Comparison of ENCODE assay signal across 12 cellular contexts in genomic region chr3:105835606-105836005, GRCh38. TPM values are rescaled to one million over a fixed set of nuclear protein-coding genes. Genes with fewer than 3 reads are reported as not detected.
A peak's percentile ranks its signal among the peaks of the same experiment; 100 is the strongest.
DNase-seq lines count a peak whose midpoint lies in the region; ATAC-seq, FAIRE-seq and TF ChIP-seq lines count a peak whose summit lies in the region.
"Had no signal": no experiment of that assay in that cellular context is flagged by ENCODE, and none has a peak within 500 bp of the region (broad histone marks: within the 10 kb centered on the region; RNA-seq: fewer than 3 reads in every experiment).

No MANE protein-coding gene starts in this region.

- no peaks in the 10 kb centered on the region for H3K79me2 ChIP-seq in HepG2 (ENCODE audit: insufficient read depth, low read length)

- TF ChIP-seq POLR2A in HepG2 (IDR thresholded peaks at IDR 0.05; ENCODE audit: insufficient read depth in 1 of 2, low read depth in 2 of 2, low read length in 2 of 2), result no peak

- POLR2A ChIA-PET in HepG2 (lab: Yijun Ruan, JAX), result no interaction called here

- ATAC-seq in HepG2 (no peak), GM21381 (IDR thresholded peaks at IDR 0.05; ENCODE audit: unreplicated experiment) (no peak), HG03095 (IDR thresholded peaks at IDR 0.05; ENCODE audit: unreplicated experiment) (no peak), HG02973 (IDR thresholded peaks at IDR 0.05; ENCODE audit: unreplicated experiment) (no peak)

- H3K27ac ChIP-seq in liver (ENCODE audit: low read depth in 1 of 2, low read length in 2 of 2) (peak overlapping the region in 1 of 2 donors; percentile 23), HepG2 (ENCODE audit: extremely low read length, insufficient read depth, low read length) (no peak overlapping the region), epithelial cell of prostate (peak overlapping the region; percentile 22)

- BruUV-seq in HepG2 (replicated peaks; lab: Mats Ljungman, UMichigan), result no TSS peak

- TF ChIP-seq CTCF in liver (IDR thresholded peaks at IDR 0.05; ENCODE audit: low read depth, low read length, missing input control) (no peak), HepG2 (CRISPR knock-in tag; IDR thresholded peaks at IDR 0.05) (no peak)

- no peak for TF ChIP-seq RAD21 in liver (IDR thresholded peaks at IDR 0.05)
- no peak for TF ChIP-seq RAD21 in HepG2 (CRISPR knock-in tag; IDR thresholded peaks at IDR 0.05)

- H4K20me1 ChIP-seq in HepG2 (ENCODE audit: insufficient read depth, low read length), result peaks cover 3% of the 10 kb centered on the region; the same call in 1 of the 2 replicates

- H3K4me1 ChIP-seq in liver (ENCODE audit: control insufficient read depth in 4 of 4, insufficient read depth in 4 of 4, low read length in 3 of 4) (peaks cover 2 to 24% (median 15%) of the 10 kb centered on the region in 4 donors), HepG2 (ENCODE audit: insufficient read depth, low read length) (peaks cover 11% of the 10 kb centered on the region)

- H3K4me3 ChIP-seq in liver (ENCODE audit: low read depth in 1 of 3, low read length in 3 of 3), result no peak overlapping the region
- H3K4me3 ChIP-seq in HepG2 (replicated peaks in 1 of 3; ENCODE audit: insufficient read depth in 1 of 3, low read depth in 2 of 3, low read length in 3 of 3), result no peak overlapping the region

- CTCF ChIA-PET in HepG2 (lab: Yijun Ruan, JAX; ENCODE audit: low intra/inter-chr PET ratio, low total read pairs), result no interaction called here

- FAIRE-seq in HepG2 (lab: Jason Lieb, UNC), result no peak

- H3K36me3 ChIP-seq in liver (ENCODE audit: control insufficient read depth in 4 of 4, insufficient read depth in 3 of 4, low read depth in 1 of 4, low read length in 3 of 4) (no peaks in the 10 kb centered on the region), HepG2 (replicated peaks in 1 of 2; ENCODE audit: control insufficient read depth in 1 of 2, insufficient read depth in 2 of 2, low read length in 2 of 2) (peaks cover 0 to 2% of the 10 kb centered on the region in 2 experiments; a peak in 1 of 5 replicates)

- H2AFZ ChIP-seq in HepG2 (ENCODE audit: low read length), result no peak overlapping the region

- H3K4me2 ChIP-seq in HepG2 (ENCODE audit: low read depth, low read length), result no peak overlapping the region

- H3K9me3 ChIP-seq in liver (ENCODE audit: control insufficient read depth in 4 of 4, low read length in 3 of 4), result no peaks in the 10 kb centered on the region
- H3K9me3 ChIP-seq in HepG2 (ENCODE audit: low read length), result no peaks in the 10 kb centered on the region

- in situ Hi-C loops in HepG2 (cut with HindIII; ENCODE audit: extremely low pct_ligation_motif_present, low pct_unique_long_range_greater_than_20kb), result no loop called here

- H3K27me3 ChIP-seq in liver (ENCODE audit: control insufficient read depth in 4 of 4, insufficient read depth in 4 of 4, low read length in 3 of 4), result no peaks in the 10 kb centered on the region
- no peaks in the 10 kb centered on the region for H3K27me3 ChIP-seq in HepG2 (ENCODE audit: control insufficient read depth in 1 of 2, insufficient read depth in 2 of 2, low read length in 2 of 2)

- no peak overlapping the region for H3K9ac ChIP-seq in liver (ENCODE audit: low read depth in 1 of 2, low read length in 2 of 2)
- no peak overlapping the region for H3K9ac ChIP-seq in HepG2 (ENCODE audit: insufficient read depth, low read depth, low read length)

- no peak for DNase-seq in HepG2 (ENCODE audit: low spot score)
- DNase-seq in NCI-H69 (lab: John Stamatoyannopoulos, UW), result peak; percentile 67
- DNase-seq in epithelial cell of prostate (ENCODE audit: low read depth, low spot score), result no peak
- no peak for DNase-seq in NCI-H1930 (lab: John Stamatoyannopoulos, UW)
- DNase-seq: aorta; NCI-H2081 treated with DMSO at 0.1 percent for 48 hours; RPMI8226; stimulated activated CD4-positive, alpha-beta T cell treated with anti-CD3 and anti-CD28 coated beads, Interleukin-2, amount 100 ng/mL, for 24 hours had no signal

- intact Hi-C loops in HepG2 (cut with micrococcal nuclease; ENCODE audit: unreplicated experiment), result no loop called here

- TF ChIP-seq EP300 in HepG2 (IDR thresholded peaks at IDR 0.05; ENCODE audit: low read depth in 2 of 2, low read length in 2 of 2), result no peak
- TF ChIP-seq EP300 in HepG2 (CRISPR knock-in tag; IDR thresholded peaks at IDR 0.05; ENCODE audit: borderline replicate concordance), result no peak

TF ChIP-seq in liver, 16 proteins besides CTCF, POLR2A, EP300 and RAD21:
- no peak for TF ChIP-seq JUND (IDR thresholded peaks at IDR 0.05)
- peak; percentile 8 for TF ChIP-seq FOXA2 (IDR thresholded peaks at IDR 0.05)

TF ChIP-seq in HepG2, 621 proteins besides CTCF, POLR2A, EP300 and RAD21:
- TF ChIP-seq EEA1 (CRISPR knock-in tag; IDR thresholded peaks at IDR 0.05; ENCODE audit: borderline replicate concordance) (no peak), ZNF331 (CRISPR knock-in tag; IDR thresholded peaks at IDR 0.05) (no peak), SUZ12 (IDR thresholded peaks at IDR 0.05; ENCODE audit: low read depth, low read length) (no peak), ZNF597 (CRISPR knock-in tag; IDR thresholded peaks at IDR 0.05) (no peak), NFIC (IDR thresholded peaks at IDR 0.05; ENCODE audit: low read length) (no peak), ELF3 (CRISPR knock-in tag; IDR thresholded peaks at IDR 0.05) (no peak), SYNCRIP (IDR thresholded peaks at IDR 0.05; ENCODE audit: insufficient read depth, low read depth, low read length) (no peak), MLLT10 (CRISPR knock-in tag; IDR thresholded peaks at IDR 0.05) (no peak), PAF1 (CRISPR knock-in tag; IDR thresholded peaks at IDR 0.05) (no peak)

RNA-seq across cellular contexts. Expression of gene CBLB, which starts 33.2 kb away (rescaled TPM):
- total RNA-seq in liver (10 to 100 TPM; 11.6 to 22.8 TPM), HepG2 (2016; rRNA removed; fragmentation: Illumina TruSeq; extraction: Trizol) (5.1 and 9.8 TPM in 2 replicates)
- polyA plus RNA-seq in liver (1 to 10 TPM; 3.1 to 7.9 TPM), HepG2 (2011; rRNA removed) (14.9 and 16.4 TPM in 2 replicates)
- 1.1 and 1.6 TPM in 2 replicates for total RNA-seq in HepG2 (2016; cell fraction: cytosol; rRNA removed; fragmentation: Illumina TruSeq; extraction: Trizol; ENCODE audit: low read depth)
- total RNA-seq in HepG2 (2016; cell fraction: insoluble cytoplasmic fraction; rRNA removed; fragmentation: Illumina TruSeq; extraction: Trizol), result 7.4 and 8.5 TPM in 2 replicates
- total RNA-seq in HepG2 (2016; cell fraction: membrane; rRNA removed; fragmentation: Illumina TruSeq; extraction: Trizol), result 2.3 and 3.5 TPM in 2 replicates
- total RNA-seq in HepG2 (2016; cell fraction: nucleus; rRNA removed; fragmentation: Illumina TruSeq; extraction: Trizol), result 36.8 and 38.2 TPM in 2 replicates
- 5.3 and 9.4 TPM in 2 replicates for polyA plus RNA-seq in HepG2 (2011; cell fraction: cytosol; rRNA removed)
- 24.6 and 25.9 TPM in 2 replicates for polyA plus RNA-seq in HepG2 (2011; cell fraction: nucleus; rRNA removed)
- polyA plus RNA-seq in HepG2 (2012), result 12.7 and 15.0 TPM in 2 replicates
- 0.40 and 0.97 TPM in 2 replicates for polyA plus RNA-seq in HepG2 (2016; cell fraction: cytosol; fragmentation: Illumina TruSeq; extraction: Trizol; ENCODE audit: low read depth)
- 4.2 and 6.6 TPM in 2 replicates for polyA plus RNA-seq in HepG2 (2016; cell fraction: insoluble cytoplasmic fraction; fragmentation: Illumina TruSeq; extraction: Trizol; ENCODE audit: low read depth)
- polyA plus RNA-seq in HepG2 (2016; cell fraction: membrane; fragmentation: Illumina TruSeq; extraction: Trizol; ENCODE audit: low read depth), result 1.3 and 1.9 TPM in 2 replicates
- polyA plus RNA-seq in HepG2 (2016; cell fraction: nucleus; fragmentation: Illumina TruSeq; extraction: Trizol; ENCODE audit: insufficient read depth, low read depth), result 17.4 and 22.5 TPM in 2 replicates
- polyA minus RNA-seq in HepG2 (2011; rRNA and poly(A)+ RNA removed; ENCODE audit: low replicate concordance), result 4.3 and 14.6 TPM in 2 replicates
- 9.0 and 9.7 TPM in 2 replicates for polyA minus RNA-seq in HepG2 (2011; cell fraction: cytosol; rRNA and poly(A)+ RNA removed)
- polyA minus RNA-seq in HepG2 (2011; cell fraction: nucleus; rRNA and poly(A)+ RNA removed), result 226 and 257 TPM in 2 replicates
